In genomic region chr1:180092931-180093650, GRCh38 we compare ENCODE assay signal across 1 cellular context.
TF ChIP-seq lines count a peak whose summit lies in the region.

No MANE protein-coding gene starts in this region.

TF ChIP-seq in endothelial cell of umbilical vein, 7 proteins besides CTCF, POLR2A, EP300 and RAD21:
- no peak for TF ChIP-seq JUN (IDR thresholded peaks at IDR 0.05; ENCODE audit: borderline replicate concordance, insufficient read depth, insufficient read length, low read depth)
- no peak for TF ChIP-seq POLR2AphosphoS5 (IDR thresholded peaks at IDR 0.05; ENCODE audit: insufficient read depth, low read depth, low read length)
- TF ChIP-seq EZH2 (IDR thresholded peaks at IDR 0.05; ENCODE audit: borderline replicate concordance, low read depth, low read length, severe bottlenecking), result no peak
- peak; percentile 30 for TF ChIP-seq GATA2 (IDR thresholded peaks at IDR 0.05; ENCODE audit: insufficient read depth, insufficient read length, low read depth, low read length)
- TF ChIP-seq FOS (IDR thresholded peaks at IDR 0.05; ENCODE audit: borderline replicate concordance, insufficient read depth, low read length), result peak; percentile 23
- no peak for TF ChIP-seq MAX (IDR thresholded peaks at IDR 0.05; ENCODE audit: insufficient read depth, insufficient read length)
